1 cellular context compared by ENCODE assay signal in genomic region chr7:144670251-144670650, GRCh38.
TF ChIP-seq lines count a peak whose summit lies in the region.

No MANE protein-coding gene starts in this region.

TF ChIP-seq in GM23338, 12 proteins besides CTCF, POLR2A, EP300 and RAD21 (continued from another document):
- TF ChIP-seq ZNF462 (CRISPR knock-in tag; IDR thresholded peaks at IDR 0.05), result no peak
- TF ChIP-seq POLR2AphosphoS5 (IDR thresholded peaks at IDR 0.05; ENCODE audit: low read depth), result no peak
- TF ChIP-seq EZH2 (IDR thresholded peaks at IDR 0.05; ENCODE audit: low read depth, unreplicated experiment), result no peak
